10 cellular contexts compared by ENCODE assay signal in the genomic region with DNA sequence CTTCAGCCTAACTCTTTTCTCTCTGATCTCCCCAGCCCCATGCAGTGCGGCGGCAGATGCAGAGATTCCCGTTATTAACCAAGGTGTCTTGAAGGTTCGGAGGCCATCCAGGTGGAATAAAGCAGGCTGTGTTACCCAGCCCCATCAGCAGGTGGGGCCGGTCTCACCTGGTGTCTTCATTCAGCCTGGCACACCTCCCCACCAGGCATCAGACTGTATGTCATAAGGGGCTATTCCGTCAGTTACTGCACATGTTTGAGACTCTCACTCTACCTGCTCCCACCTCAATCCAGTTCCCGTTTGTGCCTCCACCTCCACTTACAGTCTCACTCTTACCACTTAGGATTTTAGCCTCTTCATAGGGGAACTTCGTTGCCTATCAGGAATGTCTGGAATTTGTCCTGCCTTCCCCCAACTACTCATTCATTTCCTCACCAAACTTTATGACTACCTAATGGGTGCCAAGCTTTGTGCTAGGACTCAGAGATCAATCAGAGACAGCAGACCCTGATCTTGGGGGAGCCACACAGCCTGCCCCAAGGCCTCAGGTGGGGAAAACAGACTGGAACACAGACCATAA.
A peak's percentile ranks its signal among the peaks of the same experiment; 100 is the strongest.
DNase-seq lines count a peak whose midpoint lies in the region; ATAC-seq, FAIRE-seq and TF ChIP-seq lines count a peak whose summit lies in the region.
"Had no signal": no experiment of that assay in that cellular context is flagged by ENCODE, and none has a peak within 500 bp of the region (broad histone marks: within the 10 kb centered on the region; RNA-seq: fewer than 3 reads in every experiment).

No MANE protein-coding gene starts in this region.

- intact Hi-C loops in mammary epithelial cell (cut with micrococcal nuclease): loop anchor here (1.0 to 2.0 kb wide), 3 partner anchors 170 to 412 kb away; partner anchors contain the start of gene PLPP3

- H4K20me1 ChIP-seq in mammary epithelial cell (ENCODE audit: insufficient read depth, low read length): no peaks in the 10 kb centered on the region

- 87% methylated on average over 5 of the region's 8 CpGs for WGBS in mammary epithelial cell (ENCODE audit: low coverage, missing lambda C conversion rate)

- dilution Hi-C loops in mammary epithelial cell (cut with HindIII; ENCODE audit: low sequenced_read_pairs): no loop called here

- no peak for FAIRE-seq in HTR-8/SVneo (lab: Jason Lieb, UNC)
- FAIRE-seq: islet of Langerhans had no signal

- BruUV-seq in mammary epithelial cell (replicated peaks; lab: Mats Ljungman, UMichigan): no TSS peak

- H3K27me3 ChIP-seq in mammary epithelial cell (ENCODE audit: insufficient read depth, low read length): no peaks in the 10 kb centered on the region

- H3K9me3 ChIP-seq in mammary epithelial cell (replicated peaks; ENCODE audit: insufficient read depth, low read length): no peaks in the 10 kb centered on the region

- CTCF ChIA-PET in mammary epithelial cell (lab: Charles Lee; ENCODE audit: low non-redundant PET): no interaction called here

- no peak overlapping the region for H3K27ac ChIP-seq in mammary epithelial cell (ENCODE audit: insufficient read depth, low read depth, low read length)
- H3K27ac ChIP-seq: SK-N-MC had no signal

- H3K4me1 ChIP-seq in mammary epithelial cell (ENCODE audit: insufficient read depth, low read length): no peaks in the 10 kb centered on the region

- H3K4me2 ChIP-seq in mammary epithelial cell (ENCODE audit: insufficient read depth, low read depth, low read length): no peak overlapping the region

- TF ChIP-seq CTCF in HFF-Myc (IDR thresholded peaks at IDR 0.05; ENCODE audit: low read depth, low read length, missing control alignments) (peak; percentile 22), mammary epithelial cell (conservative IDR thresholded peaks at IDR 0.05 in 1 of 2, IDR thresholded peaks at IDR 0.05 in 1 of 2; ENCODE audit: extremely low read depth in 1 of 2, insufficient read depth in 1 of 2, low read depth in 1 of 2, low read length in 2 of 2) (peak; percentile 62 to 83)

- peak; percentile 76 for DNase-seq in ELF-1 (ENCODE audit: low read depth, low spot score)
- no peak for DNase-seq in HFF-Myc (ENCODE audit: extremely low read depth, low read depth)
- DNase-seq in mammary epithelial cell: peak; percentile 27
- DNase-seq in mucosa of gallbladder (ENCODE audit: low spot score): peak; percentile 46
- no peak for DNase-seq in activated CD4-positive, CD25-positive, alpha-beta regulatory T cell treated with anti-CD3 and anti-CD28 coated beads, Interleukin-2, amount 50 U/mL, for 72 hours
- DNase-seq in HTR-8/SVneo (ENCODE audit: insufficient read length, low spot score): no peak
- DNase-seq in RKO (ENCODE audit: low spot score): no peak

- no peaks in the 10 kb centered on the region for H3K79me2 ChIP-seq in mammary epithelial cell (ENCODE audit: insufficient read depth, low read length)

- in situ Hi-C loops in mammary epithelial cell (cut with MboI; ENCODE audit: low sequenced_read_pairs in 2 of 2): loop anchor here (10.0 to 25.0 kb wide), 2 partner anchors 176 to 178 kb away; partner anchors contain the start of gene PLPP3 (in 1 of the 2)

- no peak overlapping the region for H3K9ac ChIP-seq in mammary epithelial cell (ENCODE audit: insufficient read depth, low read length)

- H3K36me3 ChIP-seq in mammary epithelial cell (ENCODE audit: insufficient read depth, low read length): no peaks in the 10 kb centered on the region

- H3K4me3 ChIP-seq in HFF-Myc (replicated peaks; ENCODE audit: low read depth, low read length): no peak overlapping the region
- no peak overlapping the region for H3K4me3 ChIP-seq in mammary epithelial cell (replicated peaks in 1 of 3; ENCODE audit: insufficient read depth in 1 of 3, low read depth in 2 of 3, low read length in 3 of 3)
- H3K4me3 ChIP-seq: SK-N-MC had no signal

- no peak for ATAC-seq in HG03097 (IDR thresholded peaks at IDR 0.05; ENCODE audit: low FRiP score, unreplicated experiment)

- peak overlapping the region; percentile 1 for H2AFZ ChIP-seq in mammary epithelial cell (ENCODE audit: low read depth, low read length)

Comparison
In these comparisons a context has a peak if more than half of its experiments do, and no peak if none do; other contexts are left out.
1. DNase-seq: peak in ELF-1 (single experiment), mammary epithelial cell (single experiment) and mucosa of gallbladder (single experiment); none in HFF-Myc (single experiment), activated CD4-positive, CD25-positive, alpha-beta regulatory T cell treated with anti-CD3 and anti-CD28 coated beads, Interleukin-2, amount 50 U/mL, for 72 hours (single experiment), HTR-8/SVneo (single experiment) and RKO (single experiment).